10 cellular contexts compared by ENCODE assay signal in genomic region chr18:77096936-77097886, GRCh38. TPM values are rescaled to one million over a fixed set of nuclear protein-coding genes. Genes with fewer than 3 reads are reported as not detected.
A peak's percentile ranks its signal among the peaks of the same experiment; 100 is the strongest.
DNase-seq lines count a peak whose midpoint lies in the region; ATAC-seq and TF ChIP-seq lines count a peak whose summit lies in the region.
"Had no signal": no experiment of that assay in that cellular context is flagged by ENCODE, and none has a peak within 500 bp of the region (broad histone marks: within the 10 kb centered on the region; RNA-seq: fewer than 3 reads in every experiment).

No MANE protein-coding gene starts in this region.

- H3K27ac Mint-ChIP-seq in activated T-cell treated with anti-CD3 and anti-CD28 coated beads, Interleukin-2, amount 50 U/mL, for 24 hours = peak overlapping the region; percentile 72

- H3K36me3 ChIP-seq in testis (ENCODE audit: low read depth, missing control alignments) (no peaks in the 10 kb centered on the region), gastroesophageal sphincter (no peaks in the 10 kb centered on the region)

- H3K27me3 ChIP-seq in testis (no peaks in the 10 kb centered on the region), gastroesophageal sphincter (no peaks in the 10 kb centered on the region)

- H3K36me3 Mint-ChIP-seq in activated T-cell treated with anti-CD3 and anti-CD28 coated beads, Interleukin-2, amount 50 U/mL, for 24 hours (ENCODE audit: low read depth) = peaks cover 81% of the 10 kb centered on the region
- peaks cover 32% of the 10 kb centered on the region for H3K36me3 Mint-ChIP-seq in activated T-cell treated with anti-CD3 and anti-CD28 coated beads, Interleukin-2, amount 50 U/mL, for 4 hours (ENCODE audit: insufficient read depth)

- no peaks in the 10 kb centered on the region for H3K9me3 ChIP-seq in testis
- no peaks in the 10 kb centered on the region for H3K9me3 ChIP-seq in gastroesophageal sphincter

- no peaks in the 10 kb centered on the region for H3K9me3 Mint-ChIP-seq in activated T-cell treated with anti-CD3 and anti-CD28 coated beads, Interleukin-2, amount 50 U/mL, for 24 hours
- no peaks in the 10 kb centered on the region for H3K9me3 Mint-ChIP-seq in activated T-cell treated with anti-CD3 and anti-CD28 coated beads, Interleukin-2, amount 50 U/mL, for 4 hours

- H3K27ac ChIP-seq in testis = no peak overlapping the region
- peak overlapping the region in 2 of 4 donors; percentile 10 to 71 for H3K27ac ChIP-seq in gastroesophageal sphincter

- DNase-seq in activated T-cell treated with anti-CD3 and anti-CD28 coated beads, Interleukin-2, amount 50 U/mL, for 24 hours = no peak
- no peak for DNase-seq in activated T-cell treated with anti-CD3 and anti-CD28 coated beads, Interleukin-2, amount 50 U/mL, for 4 hours
- DNase-seq in NCI-H69 (lab: John Stamatoyannopoulos, UW) = peak; percentile 93
- DNase-seq in iPS DF 4.7 (ENCODE audit: extremely low read depth, low spot score) = peak; percentile 76
- DNase-seq in superior temporal gyrus (ENCODE audit: extremely low spot score) = peak; percentile 44
- DNase-seq in EL = no peak
- DNase-seq in testis = no peak
- DNase-seq: NCI-H1694 had no signal

- H3K4me3 ChIP-seq in testis (no peak overlapping the region), gastroesophageal sphincter (no peak overlapping the region)

- no peak for ATAC-seq in activated T-cell treated with anti-CD3 and anti-CD28 coated beads, Interleukin-2, amount 50 U/mL, for 4 hours
- no peak for ATAC-seq in gastroesophageal sphincter
- ATAC-seq: SK-N-SH treated with all-trans-retinoic acid at 6 μM for 48 hours had no signal

- 74 to 86% methylated on average over 8 to 11 of the region's 11 CpGs for WGBS in testis, 2 donors
- WGBS in gastroesophageal sphincter (ENCODE audit: low coverage in 1 of 2), 2 donors = 50 to 71% methylated on average over 2 to 4 of the region's 11 CpGs

- H3K4me3 Mint-ChIP-seq in activated T-cell treated with anti-CD3 and anti-CD28 coated beads, Interleukin-2, amount 50 U/mL, for 24 hours = no peak overlapping the region
- H3K4me3 Mint-ChIP-seq in activated T-cell treated with anti-CD3 and anti-CD28 coated beads, Interleukin-2, amount 50 U/mL, for 4 hours = no peak overlapping the region

- intact Hi-C loops in testis (cut with DNase I; ENCODE audit: low total_unique reads) = no loop called here

- no peak for TF ChIP-seq EP300 in gastroesophageal sphincter (IDR thresholded peaks at IDR 0.05)

- H3K27me3 Mint-ChIP-seq in activated T-cell treated with anti-CD3 and anti-CD28 coated beads, Interleukin-2, amount 50 U/mL, for 24 hours = no peaks in the 10 kb centered on the region
- no peaks in the 10 kb centered on the region for H3K27me3 Mint-ChIP-seq in activated T-cell treated with anti-CD3 and anti-CD28 coated beads, Interleukin-2, amount 50 U/mL, for 4 hours (ENCODE audit: low read depth)

- H3K4me1 ChIP-seq in testis (peaks cover 7% of the 10 kb centered on the region), gastroesophageal sphincter (peaks cover 0 to 73% (median 9%) of the 10 kb centered on the region in 3 donors)

- TF ChIP-seq POLR2A in testis (IDR thresholded peaks at IDR 0.05) (no peak), gastroesophageal sphincter (IDR thresholded peaks at IDR 0.05) (no peak)

- peaks cover 93% of the 10 kb centered on the region for H3K4me1 Mint-ChIP-seq in activated T-cell treated with anti-CD3 and anti-CD28 coated beads, Interleukin-2, amount 50 U/mL, for 24 hours (ENCODE audit: low read depth)
- H3K4me1 Mint-ChIP-seq in activated T-cell treated with anti-CD3 and anti-CD28 coated beads, Interleukin-2, amount 50 U/mL, for 4 hours (ENCODE audit: low read depth) = peaks cover 85% of the 10 kb centered on the region

- TF ChIP-seq CTCF in testis (IDR thresholded peaks at IDR 0.05) = no peak
- no peak for TF ChIP-seq CTCF in gastroesophageal sphincter (IDR thresholded peaks at IDR 0.05)

RNA-seq across cellular contexts. Expression of gene MBP, which starts 35.4 kb away (rescaled TPM):
- total RNA-seq in activated T-cell treated with anti-CD3 and anti-CD28 coated beads, Interleukin-2, amount 50 U/mL, for 4 hours = 10 to 100 TPM; 28.1 to 32.9 (median 32.3) TPM
- total RNA-seq in testis = 10 to 100 TPM; 15.4 to 20.3 TPM
- polyA plus RNA-seq in testis (ENCODE audit: insufficient read depth, low read depth, low replicate concordance) = 16.7 TPM
- 10 to 100 TPM; 23.2 to 34.7 (median 28.2) TPM for total RNA-seq in gastroesophageal sphincter

Comparison
In these comparisons a context has a peak if more than half of its experiments do, and no peak if none do; other contexts are left out.
1. DNase-seq: peak in NCI-H69 (single experiment), iPS DF 4.7 (single experiment) and superior temporal gyrus (single experiment); none in activated T-cell treated with anti-CD3 and anti-CD28 coated beads, Interleukin-2, amount 50 U/mL, for 24 hours (single experiment), activated T-cell treated with anti-CD3 and anti-CD28 coated beads, Interleukin-2, amount 50 U/mL, for 4 hours (single experiment), EL (single experiment) and testis (single experiment).